8 cellular contexts compared by ENCODE assay signal in the genomic region with DNA sequence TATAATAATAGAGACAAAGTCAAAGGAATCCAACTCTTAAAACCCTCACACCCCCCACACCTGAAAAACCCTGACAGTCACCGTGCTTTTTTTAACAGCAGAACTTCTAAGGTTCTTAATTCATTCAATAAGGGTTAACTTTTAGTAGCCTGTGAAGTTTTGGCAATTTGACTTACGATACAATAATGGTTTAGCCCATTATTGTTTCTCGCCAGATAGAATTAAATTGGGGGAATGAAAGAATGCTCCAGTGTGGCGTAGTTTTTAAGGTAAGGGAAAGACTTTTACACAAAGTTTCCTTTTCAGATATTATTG. TPM values are rescaled to one million over a fixed set of nuclear protein-coding genes. Genes with fewer than 3 reads are reported as not detected.
DNase-seq lines count a peak whose midpoint lies in the region; FAIRE-seq and TF ChIP-seq lines count a peak whose summit lies in the region.

No MANE protein-coding gene starts in this region.

- H3K36me3 ChIP-seq in endothelial cell of umbilical vein (ENCODE audit: control insufficient read depth in 2 of 2, extremely low read depth in 1 of 2, insufficient read depth in 2 of 2, low read length in 2 of 2) (peaks cover 4 to 11% of the 10 kb centered on the region in 2 experiments), parathyroid adenoma (ENCODE audit: control insufficient read depth, insufficient read depth, low read length) (no peaks in the 10 kb centered on the region)

- no peak for TF ChIP-seq POLR2A in GM12891 (IDR thresholded peaks at IDR 0.05; ENCODE audit: low read depth, low read length)
- no peak for TF ChIP-seq POLR2A in NB4 (IDR thresholded peaks at IDR 0.05; ENCODE audit: extremely low read depth, insufficient read length)
- TF ChIP-seq POLR2A in endothelial cell of umbilical vein (IDR thresholded peaks at IDR 0.05; ENCODE audit: low read depth, low read length), result no peak

- H3K79me2 ChIP-seq in endothelial cell of umbilical vein (ENCODE audit: control insufficient read depth, insufficient read depth, low read length) (peaks cover 24% of the 10 kb centered on the region), parathyroid adenoma (peaks cover 3% of the 10 kb centered on the region)

- POLR2A ChIA-PET in endothelial cell of umbilical vein (lab: Charles Lee), result interaction anchor here (1.1 kb wide), 1 partner anchor 27 kb away, joined by 4 read pairs; no protein-coding TSS in a partner anchor

- FAIRE-seq in GM12891 (lab: Jason Lieb, UNC) (peak; percentile 43), endothelial cell of umbilical vein (lab: Jason Lieb, UNC) (peak; percentile 4)

- CTCF ChIA-PET in endothelial cell of umbilical vein (lab: Charles Lee), result interaction anchor here (0.7 to 2.2 kb wide), 7 partner anchors 16 to 136 kb away, joined by 3 to 9 read pairs (median 3); no protein-coding TSS in a partner anchor

- DNase-seq in GM12891 (ENCODE audit: insufficient read length, low spot score), result no peak
- no peak for DNase-seq in NB4 (ENCODE audit: low read depth)
- no peak for DNase-seq in endothelial cell of umbilical vein (ENCODE audit: low read depth, low spot score)
- DNase-seq in activated gamma-delta T cell treated with Interleukin-2 at 50 U/mL for 16 hours, result no peak
- no peak for DNase-seq in RKO (ENCODE audit: low spot score)
- no peak for DNase-seq in stimulated activated CD8-positive, alpha-beta memory T cell treated with anti-CD3 and anti-CD28 coated beads, Interleukin-4, amount 100 ng/mL, for 48 hours
- no peak for DNase-seq in G401 (ENCODE audit: low spot score)

- intact Hi-C loops in endothelial cell of umbilical vein (cut with micrococcal nuclease), result loop anchor here (5.0 kb wide), 1 partner anchor 282 kb away; no protein-coding TSS in a partner anchor

- H3K9me3 ChIP-seq in endothelial cell of umbilical vein (replicated peaks; ENCODE audit: control insufficient read depth, insufficient read depth, low read length), result no peaks in the 10 kb centered on the region
- H3K9me3 ChIP-seq in parathyroid adenoma (ENCODE audit: control insufficient read depth, low read length), result no peaks in the 10 kb centered on the region

- peak overlapping the region; percentile 98 for H3K9ac ChIP-seq in endothelial cell of umbilical vein (replicated peaks; ENCODE audit: extremely low read depth, insufficient read depth, low read length)
- H3K9ac ChIP-seq in parathyroid adenoma, result no peak overlapping the region

- no peaks in the 10 kb centered on the region for H4K20me1 ChIP-seq in endothelial cell of umbilical vein (replicated peaks; ENCODE audit: control insufficient read depth, extremely low read depth, insufficient read depth, low read length)

- dilution Hi-C loops in endothelial cell of umbilical vein (cut with MboI; ENCODE audit: extremely low pct_ligation_motif_present, low sequenced_read_pairs), result no loop called here

- H3K4me1 ChIP-seq in endothelial cell of umbilical vein (ENCODE audit: control insufficient read depth, extremely low read depth, insufficient read depth, low read length) (peaks cover 22% of the 10 kb centered on the region), parathyroid adenoma (peaks cover 3% of the 10 kb centered on the region)

- H3K4me2 ChIP-seq in endothelial cell of umbilical vein (ENCODE audit: insufficient read depth, low read length) (peak overlapping the region; percentile 82), parathyroid adenoma (ENCODE audit: low read length) (peak overlapping the region; percentile 75)

- H3K27me3 ChIP-seq in endothelial cell of umbilical vein (ENCODE audit: control insufficient read depth in 2 of 2, insufficient read depth in 2 of 2, low read length in 2 of 2) (no peaks in the 10 kb centered on the region), parathyroid adenoma (ENCODE audit: control insufficient read depth, insufficient read depth, low read length) (no peaks in the 10 kb centered on the region)

- peak overlapping the region; percentile 95 for H3K4me3 ChIP-seq in NB4 (ENCODE audit: low read depth, low read length)
- H3K4me3 ChIP-seq in endothelial cell of umbilical vein (replicated peaks in 1 of 3; ENCODE audit: insufficient read depth in 1 of 3, low read depth in 1 of 3, low read length in 3 of 3), result peak overlapping the region; percentile 58 to 96 (median 93)
- H3K4me3 ChIP-seq in parathyroid adenoma (ENCODE audit: low read depth, low read length), result peak overlapping the region; percentile 98

- peak overlapping the region; percentile 90 for H3K27ac ChIP-seq in endothelial cell of umbilical vein (ENCODE audit: insufficient read depth, low read depth, low read length)
- H3K27ac ChIP-seq in parathyroid adenoma, result peak overlapping the region; percentile 71

- BruUV-seq in endothelial cell of umbilical vein (replicated peaks; lab: Mats Ljungman, UMichigan), result no TSS peak

- TF ChIP-seq CTCF in NB4 (IDR thresholded peaks at IDR 0.05; ENCODE audit: low read depth, low read length) (no peak), endothelial cell of umbilical vein (IDR thresholded peaks at IDR 0.05; ENCODE audit: extremely low read depth in 1 of 2, insufficient read depth in 1 of 2, low read depth in 1 of 2, low read length in 2 of 2) (no peak), parathyroid adenoma (IDR thresholded peaks at IDR 0.05) (no peak)

- H2AFZ ChIP-seq in endothelial cell of umbilical vein (ENCODE audit: low read depth, low read length), result peak overlapping the region; percentile 8
- H2AFZ ChIP-seq in parathyroid adenoma, result peak overlapping the region; percentile 90

- in situ Hi-C loops in G401 (cut with HindIII; ENCODE audit: low sequenced_read_pairs), result no loop called here

- H3K9me1 ChIP-seq in endothelial cell of umbilical vein (replicated peaks; ENCODE audit: control insufficient read depth, extremely low read depth, insufficient read depth, low read length), result no peaks in the 10 kb centered on the region

TF ChIP-seq in GM12891, 5 proteins besides CTCF, POLR2A, EP300 and RAD21:
- TF ChIP-seq PAX5 (IDR thresholded peaks at IDR 0.05; ENCODE audit: insufficient read depth, low read length, severe bottlenecking), result no peak
- TF ChIP-seq SPI1 (IDR thresholded peaks at IDR 0.05; ENCODE audit: low read depth, low read length), result no peak
- TF ChIP-seq POU2F2 (IDR thresholded peaks at IDR 0.05; ENCODE audit: low read depth, low read length), result no peak
- TF ChIP-seq TAF1 (IDR thresholded peaks at IDR 0.05; ENCODE audit: low read depth, low read length), result no peak
- no peak for TF ChIP-seq POLR2AphosphoS5 (IDR thresholded peaks at IDR 0.05; ENCODE audit: low read depth, low read length)

TF ChIP-seq in endothelial cell of umbilical vein, 7 proteins besides CTCF, POLR2A, EP300 and RAD21:
- TF ChIP-seq MAX (IDR thresholded peaks at IDR 0.05; ENCODE audit: insufficient read depth, insufficient read length), result no peak
- TF ChIP-seq JUN (IDR thresholded peaks at IDR 0.05; ENCODE audit: borderline replicate concordance, insufficient read depth, insufficient read length, low read depth), result no peak
- no peak for TF ChIP-seq POLR2AphosphoS5 (IDR thresholded peaks at IDR 0.05; ENCODE audit: insufficient read depth, low read depth, low read length)
- no peak for TF ChIP-seq EZH2 (IDR thresholded peaks at IDR 0.05; ENCODE audit: borderline replicate concordance, low read depth, low read length, severe bottlenecking)
- TF ChIP-seq GATA2 (IDR thresholded peaks at IDR 0.05; ENCODE audit: insufficient read depth, insufficient read length, low read depth, low read length), result no peak

RNA-seq across cellular contexts. Expression of gene MAGOHB, which starts 0.6 kb away (rescaled TPM):
- 36.6 TPM for polyA plus RNA-seq in GM12891 (2012; ENCODE audit: low read depth, missing spikeins)
- total RNA-seq in endothelial cell of umbilical vein, result 45.4 and 48.3 TPM in 2 replicates
- polyA plus RNA-seq in endothelial cell of umbilical vein, result 6.2 and 8.9 TPM in 2 replicates
- polyA plus RNA-seq in endothelial cell of umbilical vein (2011; cell fraction: cytosol; rRNA removed), result 15.5 and 20.1 TPM in 2 replicates
- 12.0 and 22.9 TPM in 2 replicates for polyA plus RNA-seq in endothelial cell of umbilical vein (2011; cell fraction: nucleus; rRNA removed)
- polyA plus RNA-seq in endothelial cell of umbilical vein (2012), result 26.8 and 45.8 TPM in 2 replicates
- polyA minus RNA-seq in endothelial cell of umbilical vein, result 7.6 and 7.8 TPM in 2 replicates
- polyA minus RNA-seq in endothelial cell of umbilical vein (2011; cell fraction: cytosol; rRNA and poly(A)+ RNA removed), result 14.5 TPM
- 20.4 and 38.1 TPM in 2 replicates for polyA minus RNA-seq in endothelial cell of umbilical vein (2011; cell fraction: nucleus; rRNA and poly(A)+ RNA removed)
- total RNA-seq in G401 (2014; rRNA removed; shearing (Covaris generic)), result 28.7 and 31.3 TPM in 2 replicates

RNA-seq across cellular contexts. Expression of gene STYK1, which starts 59.8 kb away (rescaled TPM):
- polyA plus RNA-seq in GM12891 (2012; ENCODE audit: low read depth, missing spikeins), result 0.92 TPM
- total RNA-seq in endothelial cell of umbilical vein, result 14.6 and 15.2 TPM in 2 replicates
- polyA plus RNA-seq in endothelial cell of umbilical vein, result 6.0 and 7.7 TPM in 2 replicates
- polyA plus RNA-seq in endothelial cell of umbilical vein (2011; cell fraction: cytosol; rRNA removed), result 8.9 and 10.0 TPM in 2 replicates
- 24.1 and 25.8 TPM in 2 replicates for polyA plus RNA-seq in endothelial cell of umbilical vein (2011; cell fraction: nucleus; rRNA removed)
- 13.7 and 18.0 TPM in 2 replicates for polyA plus RNA-seq in endothelial cell of umbilical vein (2012)
- 31.6 and 37.7 TPM in 2 replicates for polyA minus RNA-seq in endothelial cell of umbilical vein
- polyA minus RNA-seq in endothelial cell of umbilical vein (2011; cell fraction: cytosol; rRNA and poly(A)+ RNA removed), result 3.6 TPM
- 12.6 and 24.4 TPM in 2 replicates for polyA minus RNA-seq in endothelial cell of umbilical vein (2011; cell fraction: nucleus; rRNA and poly(A)+ RNA removed)
- total RNA-seq in G401 (2014; rRNA removed; shearing (Covaris generic)), result not detected in 2 replicates

Comparison
In these comparisons a context has a peak if more than half of its experiments do, and no peak if none do; other contexts are left out.
1. RNA of gene STYK1, which starts 59.8 kb away (total RNA-seq): 14.6 to 15.2 TPM in endothelial cell of umbilical vein; not detected in G401; every median in the first group is over 10 times any median in the second.
2. Peak in every context shown above with its lines, with median percentiles within 50 percentile points of each other: H3K4me3 ChIP-seq.